ENCODE assay signal across 36 cellular contexts in the genomic region with DNA sequence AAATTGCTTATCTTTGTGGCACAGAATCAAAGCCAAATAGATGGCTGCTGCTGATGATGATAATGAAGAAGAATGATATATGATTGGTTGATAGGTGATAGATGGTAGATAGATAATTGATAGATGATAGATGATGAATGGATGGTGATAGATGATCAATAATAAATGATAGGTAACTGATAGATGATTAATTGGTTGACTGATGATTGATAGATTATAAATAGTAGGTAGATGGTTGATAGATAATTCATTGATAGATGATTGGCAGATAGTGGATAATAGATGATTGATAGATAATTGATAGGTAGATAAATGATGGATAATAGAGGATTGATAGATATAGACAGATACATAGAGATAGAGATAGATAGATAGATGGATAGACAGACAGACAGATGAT.
"Had no signal": no experiment of that assay in that cellular context is flagged by ENCODE, and none has a peak within 500 bp of the region (broad histone marks: within the 10 kb centered on the region; RNA-seq: fewer than 3 reads in every experiment).

No MANE protein-coding gene starts in this region.

- DNase-seq: Karpas-422, Kasumi-1, MG63, MM.1S, MV-4-11, NCI-H1048, NCI-H1092, NCI-H1092 treated with DMSO at 0.1 percent for 48 hours, NCI-H1105, NCI-H1105 treated with DMSO at 0.1 percent for 48 hours, NCI-H1417, NCI-H1417 treated with DMSO at 0.1 percent for 48 hours, NCI-H1436, NCI-H1436 treated with DMSO at 0.1 percent for 48 hours, NCI-H1694, NCI-H1694 treated with DMSO at 0.1 percent for 48 hours, NCI-H187, NCI-H187 treated with DMSO at 0.1 percent for 48 hours, NCI-H1930, NCI-H2029, NCI-H2029 treated with DMSO at 0.1 percent for 48 hours, NCI-H2081, NCI-H2081 treated with DMSO at 0.1 percent for 48 hours, NCI-H2107, NCI-H2171, NCI-H2171 treated with DMSO at 0.1 percent for 48 hours, NCI-H2227 treated with DMSO at 0.1 percent for 48 hours, NCI-H226, NCI-H345, NCI-H446, NCI-H446 treated with DMSO at 0.1 percent for 48 hours, NCI-H510A, NCI-H510A treated with DMSO at 0.1 percent for 48 hours, NCI-H524, NCI-H524 treated with DMSO at 0.1 percent for 48 hours, NCI-H526 had no signal

- H3K4me3 ChIP-seq: MG63 had no signal

- H3K36me3 ChIP-seq: MG63 had no signal

- H3K9me3 ChIP-seq: MG63 had no signal

- H3K27me3 ChIP-seq: MG63 had no signal
